1 cellular context compared by ENCODE assay signal in genomic region chr5:132001647-132002561, GRCh38.
TF ChIP-seq lines count a peak whose summit lies in the region.

No MANE protein-coding gene starts in this region.

TF ChIP-seq in K562, 482 proteins besides CTCF, POLR2A, EP300 and RAD21 (continued from another document):
- TF ChIP-seq ZNF592 (IDR thresholded peaks at IDR 0.05) = no peak
- no peak for TF ChIP-seq SOX6 (IDR thresholded peaks at IDR 0.05)
